8 cellular contexts compared by ENCODE assay signal in the genomic region with DNA sequence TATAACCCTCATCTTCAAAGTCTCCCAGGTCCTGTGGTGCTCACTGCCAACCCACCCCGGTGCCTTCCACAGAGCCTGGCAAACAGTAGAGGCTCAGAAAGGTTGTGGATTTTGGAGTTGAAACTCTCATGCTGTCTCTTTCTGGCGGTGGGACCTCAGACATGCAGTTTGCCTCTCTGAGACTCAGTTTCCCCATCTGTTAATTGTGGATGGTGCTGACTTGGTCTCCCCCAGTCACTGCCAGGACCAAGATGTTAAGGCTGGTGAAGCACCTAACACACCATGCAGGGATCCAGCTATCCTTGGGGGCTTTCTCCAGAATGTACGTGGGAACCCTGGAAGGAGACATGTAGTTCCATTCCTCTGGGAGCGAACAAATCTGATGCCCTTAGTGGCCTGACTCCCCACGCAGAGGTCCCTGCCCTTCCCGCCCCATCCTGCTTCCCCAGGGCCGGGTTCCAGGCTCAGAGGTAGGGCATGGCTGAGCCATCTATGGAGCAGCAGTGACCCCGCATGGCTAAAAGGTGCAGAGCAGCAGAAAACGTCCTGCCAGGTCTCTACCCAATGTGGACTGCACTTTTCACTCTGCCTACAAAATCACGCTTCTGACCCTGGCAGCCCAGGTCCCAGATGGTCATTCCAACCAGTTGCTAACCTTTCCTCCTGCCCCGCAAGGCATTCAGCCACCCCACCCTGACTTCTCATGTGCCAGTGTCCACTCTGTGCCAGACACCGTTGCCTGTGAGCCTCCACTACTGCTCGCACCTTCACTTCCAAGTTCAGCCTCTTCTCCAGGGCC. TPM values are rescaled to one million over a fixed set of nuclear protein-coding genes. Genes with fewer than 3 reads are reported as not detected.
A peak's percentile ranks its signal among the peaks of the same experiment; 100 is the strongest.
DNase-seq lines count a peak whose midpoint lies in the region; ATAC-seq and TF ChIP-seq lines count a peak whose summit lies in the region.

No MANE protein-coding gene starts in this region.

- no peaks in the 10 kb centered on the region for H3K36me3 Mint-ChIP-seq in neural crest cell (ENCODE audit: low read depth)

- no peak overlapping the region for H2AFZ ChIP-seq in OCI-LY3 (ENCODE audit: low read depth, low read length)

- TF ChIP-seq CTCF in OCI-LY3 (IDR thresholded peaks at IDR 0.05; ENCODE audit: low read depth, low read length) (peak; percentile 62), esophagus squamous epithelium (IDR thresholded peaks at IDR 0.05) (peak; percentile 52 to 90 (median 77)), neural crest cell (conservative IDR thresholded peaks at IDR 0.05) (peak; percentile 94), thoracic aorta (IDR thresholded peaks at IDR 0.05) (peak; percentile 68)

- H3K9me3 ChIP-seq in OCI-LY3 (ENCODE audit: insufficient read depth, low read length) (no peaks in the 10 kb centered on the region), esophagus squamous epithelium (no peaks in the 10 kb centered on the region), thoracic aorta (no peaks in the 10 kb centered on the region)

- no peak overlapping the region for H3K27ac Mint-ChIP-seq in neural crest cell (ENCODE audit: unreplicated experiment)

- H3K9me3 Mint-ChIP-seq in neural crest cell: no peaks in the 10 kb centered on the region

- peaks cover 16% of the 10 kb centered on the region for H3K4me1 ChIP-seq in OCI-LY3 (ENCODE audit: low read length)
- H3K4me1 ChIP-seq in esophagus squamous epithelium: peaks cover 0 to 38% (median 0%) of the 10 kb centered on the region in 3 donors
- no peaks in the 10 kb centered on the region for H3K4me1 ChIP-seq in thoracic aorta (ENCODE audit: control insufficient read depth in 1 of 2, low read depth in 2 of 2)

- ATAC-seq in GM19035 (IDR thresholded peaks at IDR 0.05; ENCODE audit: unreplicated experiment) (peak; percentile 71), thoracic aorta (ENCODE audit: insufficient number of reproducible peaks, low FRiP score, low read depth) (peak; percentile 38)

- no peak for TF ChIP-seq POLR2A in esophagus squamous epithelium (IDR thresholded peaks at IDR 0.05)

- no peak overlapping the region for H3K4me3 Mint-ChIP-seq in neural crest cell

- no peaks in the 10 kb centered on the region for H3K79me2 ChIP-seq in OCI-LY3 (ENCODE audit: low read length)

- peaks cover 5% of the 10 kb centered on the region for H3K4me1 Mint-ChIP-seq in neural crest cell

- H3K9ac ChIP-seq in OCI-LY3 (ENCODE audit: low read length): no peak overlapping the region

- H3K27me3 Mint-ChIP-seq in neural crest cell (ENCODE audit: low read depth): peaks cover 9% of the 10 kb centered on the region

- H3K4me3 ChIP-seq in OCI-LY3 (ENCODE audit: low read length): no peak overlapping the region
- H3K4me3 ChIP-seq in esophagus squamous epithelium: no peak overlapping the region
- no peak overlapping the region for H3K4me3 ChIP-seq in thoracic aorta

- DNase-seq in AML-193 (lab: John Stamatoyannopoulos, UW) (peak; percentile 27 to 39), HS-27A (ENCODE audit: low read depth) (peak; percentile 39), activated T-cell treated with anti-CD3 and anti-CD28 coated beads for 4 hours (peak; percentile 57), esophagus squamous epithelium (lab: John Stamatoyannopoulos, UW) (no peak), neural crest cell (ENCODE audit: low read depth, low spot score) (peak; percentile 75), thoracic aorta (ENCODE audit: low spot score) (no peak)

- 45 to 95% methylated on average over 3 to 7 of the region's 13 CpGs for WGBS in esophagus squamous epithelium, 2 donors

- H4K20me1 ChIP-seq in OCI-LY3 (ENCODE audit: insufficient read depth, low read length): no peaks in the 10 kb centered on the region

- H3K27ac ChIP-seq in OCI-LY3 (ENCODE audit: low read length) (no peak overlapping the region), esophagus squamous epithelium (no peak overlapping the region), thoracic aorta (no peak overlapping the region)

- H3K27me3 ChIP-seq in OCI-LY3 (ENCODE audit: low read depth, low read length) (no peaks in the 10 kb centered on the region), esophagus squamous epithelium (no peaks in the 10 kb centered on the region), thoracic aorta (replicated peaks; ENCODE audit: insufficient read depth) (no peaks in the 10 kb centered on the region)

- H3K36me3 ChIP-seq in OCI-LY3 (replicated peaks; ENCODE audit: low read depth, low read length) (no peaks in the 10 kb centered on the region), esophagus squamous epithelium (no peaks in the 10 kb centered on the region), thoracic aorta (no peaks in the 10 kb centered on the region)

- intact Hi-C loops in esophagus squamous epithelium (cut with DNase I): loop anchor here (10.0 kb wide), 1 partner anchor 136 kb away; no protein-coding TSS in a partner anchor

- no peak overlapping the region for H3K4me2 ChIP-seq in OCI-LY3 (ENCODE audit: low read length)

RNA-seq across cellular contexts. Expression of a gene that starts 9.2 kb away (rescaled TPM):
- 100 to 1,000 TPM in 3 of 4 donors, 10 to 100 TPM in 1; 73.4 to 323 (median 141) TPM for total RNA-seq in esophagus squamous epithelium
- not detected in 2 replicates for total RNA-seq in neural crest cell
- under 1 TPM in 1 of 2 donors, not detected in 1; 0.63 TPM for total RNA-seq in thoracic aorta

RNA-seq across cellular contexts. Expression of a gene that starts 46.0 kb away (rescaled TPM):
- total RNA-seq in esophagus squamous epithelium (1 to 10 TPM; 2.3 to 5.7 (median 3.1) TPM), neural crest cell (7.1 and 8.2 TPM in 2 replicates), thoracic aorta (1 to 10 TPM; 2.8 to 3.1 TPM)

Comparison
In these comparisons a context has a peak if more than half of its experiments do, and no peak if none do; other contexts are left out.
1. DNase-seq: peak in AML-193 (2 of 2), HS-27A (single experiment), activated T-cell treated with anti-CD3 and anti-CD28 coated beads for 4 hours (single experiment) and neural crest cell (single experiment); none in esophagus squamous epithelium (single experiment) and thoracic aorta (single experiment).
2. RNA of a gene that starts 9.2 kb away (total RNA-seq): 73.4 to 323 TPM in esophagus squamous epithelium; 0.63 TPM in thoracic aorta and not detected in neural crest cell; every median in the first group is over 10 times any median in the second.
3. Peak in every context shown above with its lines, with median percentiles within 50 percentile points of each other: CTCF ChIP-seq.